1 cellular context compared by ENCODE assay signal in the genomic region with DNA sequence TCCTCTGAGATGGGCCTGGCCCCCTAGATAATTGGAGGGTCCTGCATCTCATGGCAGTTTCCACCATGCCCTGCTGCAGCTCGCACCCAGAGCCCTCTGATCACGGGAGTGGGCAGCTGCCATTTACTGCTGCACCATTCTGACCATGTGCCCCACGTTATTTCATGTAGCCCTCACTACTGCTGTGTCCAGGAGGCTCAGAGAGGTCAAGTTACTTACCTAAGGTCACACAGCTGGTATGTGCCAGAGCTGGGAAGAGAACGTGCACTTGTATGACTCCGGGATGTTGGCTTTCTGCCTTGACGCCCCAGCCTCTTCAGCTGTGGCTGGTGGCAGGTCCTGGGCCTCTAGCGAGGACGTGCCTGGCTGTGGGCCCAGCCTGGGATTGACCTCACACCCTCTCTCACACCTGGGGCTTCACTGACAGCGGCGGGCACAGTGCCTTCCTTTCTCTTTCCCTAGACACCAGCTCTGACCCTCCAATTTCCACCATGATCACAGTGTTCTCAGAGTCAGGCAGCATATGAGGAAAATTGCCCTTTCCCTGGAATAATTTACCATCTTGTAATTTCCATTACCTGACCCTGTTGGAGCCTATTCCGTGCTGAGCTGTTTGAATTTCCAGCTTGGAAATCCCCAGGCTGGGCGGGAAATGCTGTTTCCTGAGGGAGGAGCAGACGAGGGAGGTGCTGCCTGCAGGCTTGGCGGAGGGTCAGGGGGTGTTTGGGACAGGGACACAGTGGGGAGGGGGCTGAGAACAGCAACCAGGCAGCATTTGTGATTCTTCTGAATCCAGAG.
TF ChIP-seq lines count a peak whose summit lies in the region.

No MANE protein-coding gene starts in this region.

TF ChIP-seq in endothelial cell of umbilical vein, 7 proteins besides CTCF, POLR2A, EP300 and RAD21:
- TF ChIP-seq FOS (IDR thresholded peaks at IDR 0.05; ENCODE audit: borderline replicate concordance, insufficient read depth, low read length) (no peak), POLR2AphosphoS5 (IDR thresholded peaks at IDR 0.05; ENCODE audit: insufficient read depth, low read depth, low read length) (no peak), MYC (IDR thresholded peaks at IDR 0.05; ENCODE audit: low read depth, low read length) (no peak), EZH2 (IDR thresholded peaks at IDR 0.05; ENCODE audit: borderline replicate concordance, low read depth, low read length, severe bottlenecking) (no peak), JUN (IDR thresholded peaks at IDR 0.05; ENCODE audit: borderline replicate concordance, insufficient read depth, insufficient read length, low read depth) (no peak), GATA2 (IDR thresholded peaks at IDR 0.05; ENCODE audit: insufficient read depth, insufficient read length, low read depth, low read length) (no peak)
- TF ChIP-seq, protein P1, sequence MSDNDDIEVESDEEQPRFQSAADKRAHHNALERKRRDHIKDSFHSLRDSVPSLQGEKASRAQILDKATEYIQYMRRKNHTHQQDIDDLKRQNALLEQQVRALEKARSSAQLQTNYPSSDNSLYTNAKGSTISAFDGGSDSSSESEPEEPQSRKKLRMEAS (IDR thresholded peaks at IDR 0.05; ENCODE audit: insufficient read depth, insufficient read length) = no peak
